In genomic region chr22:19867617-19868016, GRCh38 we compare ENCODE assay signal across 28 cellular contexts.
"Had no signal": no experiment of that assay in that cellular context is flagged by ENCODE, and none has a peak within 500 bp of the region (broad histone marks: within the 10 kb centered on the region; RNA-seq: fewer than 3 reads in every experiment).

No MANE protein-coding gene starts in this region.

- H3K27ac ChIP-seq: cardiac muscle cell, colonic mucosa, gastrocnemius medialis, hepatocyte, ovary, prostate gland, transverse colon had no signal

- H3K9me3 Mint-ChIP-seq: activated CD8-positive, alpha-beta T cell treated with anti-CD3 and anti-CD28 coated beads for 36 hours; activated naive CD4-positive, alpha-beta T cell treated with anti-CD3 and anti-CD28 coated beads for 36 hours; activated naive CD8-positive, alpha-beta T cell treated with anti-CD3 and anti-CD28 coated beads, Interleukin-2, amount 50 U/mL, for 24 hours; activated T-cell treated with anti-CD3 and anti-CD28 coated beads, Interleukin-2, amount 50 U/mL, for 72 hours; nephron; T-helper 1 cell treated with Interleukin-12 subunit alpha and Interleukin-12 subunit beta and Interleukin-4 antibody, amounts not matched to agents 30 μg/mL and 1 μg/mL, for 36 hours had no signal

- H2AFZ ChIP-seq: hepatocyte had no signal

- ATAC-seq: activated CD8-positive, alpha-beta T cell treated with anti-CD3 and anti-CD28 coated beads for 36 hours; activated naive CD8-positive, alpha-beta T cell treated with anti-CD3 and anti-CD28 coated beads, Interleukin-2, amount 50 U/mL, for 24 hours; activated T-cell treated with anti-CD3 and anti-CD28 coated beads, Interleukin-2, amount 50 U/mL, for 72 hours; gastrocnemius medialis; left lobe of liver had no signal

- DNase-seq: activated CD4-positive, alpha-beta T cell treated with anti-CD3 and anti-CD28 coated beads, Interleukin-2, amount 50 U/mL, for 1 hour; activated CD8-positive, alpha-beta T cell treated with anti-CD3 and anti-CD28 coated beads for 36 hours; activated effector memory CD4-positive, alpha-beta T cell treated with Interleukin-2 at 50 U/mL for 16 hours; activated naive CD4-positive, alpha-beta T cell treated with anti-CD3 and anti-CD28 coated beads for 36 hours; activated naive CD8-positive, alpha-beta T cell treated with anti-CD3 and anti-CD28 coated beads, Interleukin-2, amount 50 U/mL, for 24 hours; activated T-cell treated with anti-CD3 and anti-CD28 coated beads, Interleukin-2, amount 50 U/mL, for 72 hours; cerebellar nuclear complex; colonic mucosa; effector CD8-positive, alpha-beta T cell; erythroblast; gastrocnemius medialis; glutamatergic neuron; retina; SK-N-SH; stimulated activated naive CD4-positive, alpha-beta T cell treated with Interleukin-2 at 50 U/mL for 16 hours; SW 1271; T-helper 9 cell; transverse colon had no signal

- FAIRE-seq: urothelium cell line had no signal

- H3K27me3 Mint-ChIP-seq: activated CD8-positive, alpha-beta T cell treated with anti-CD3 and anti-CD28 coated beads for 36 hours; activated naive CD8-positive, alpha-beta T cell treated with anti-CD3 and anti-CD28 coated beads, Interleukin-2, amount 50 U/mL, for 24 hours had no signal

- H3K4me1 Mint-ChIP-seq: activated naive CD8-positive, alpha-beta T cell treated with anti-CD3 and anti-CD28 coated beads, Interleukin-2, amount 50 U/mL, for 24 hours; nephron had no signal

- H3K9me3 ChIP-seq: colonic mucosa, gastrocnemius medialis, ovary, prostate gland, SK-N-SH, transverse colon had no signal

- H3K4me3 ChIP-seq: cardiac muscle cell, colonic mucosa, gastrocnemius medialis, hepatocyte, ovary, prostate gland, smooth muscle cell, transverse colon had no signal

- H3K36me3 ChIP-seq: cardiac muscle cell, colonic mucosa, gastrocnemius medialis, ovary, prostate gland, transverse colon had no signal

- H3K27me3 ChIP-seq: cardiac muscle cell, colonic mucosa, gastrocnemius medialis, hepatocyte, ovary, transverse colon had no signal

- H3K9ac ChIP-seq: SK-N-SH had no signal

- H3K79me2 ChIP-seq: hepatocyte had no signal

- H3K4me2 ChIP-seq: hepatocyte, SK-N-SH, smooth muscle cell had no signal

- H3K4me3 Mint-ChIP-seq: activated CD8-positive, alpha-beta T cell treated with anti-CD3 and anti-CD28 coated beads for 36 hours; activated naive CD4-positive, alpha-beta T cell treated with anti-CD3 and anti-CD28 coated beads for 36 hours; activated naive CD8-positive, alpha-beta T cell treated with anti-CD3 and anti-CD28 coated beads, Interleukin-2, amount 50 U/mL, for 24 hours; activated T-cell treated with anti-CD3 and anti-CD28 coated beads, Interleukin-2, amount 50 U/mL, for 72 hours; brain; nephron; T-helper 1 cell treated with Interleukin-12 subunit alpha and Interleukin-12 subunit beta and Interleukin-4 antibody, amounts not matched to agents 30 μg/mL and 1 μg/mL, for 36 hours had no signal

- H3K4me1 ChIP-seq: colonic mucosa, gastrocnemius medialis, prostate gland had no signal

- H3K27ac Mint-ChIP-seq: activated CD8-positive, alpha-beta T cell treated with anti-CD3 and anti-CD28 coated beads for 36 hours; activated naive CD4-positive, alpha-beta T cell treated with anti-CD3 and anti-CD28 coated beads for 36 hours; activated naive CD8-positive, alpha-beta T cell treated with anti-CD3 and anti-CD28 coated beads, Interleukin-2, amount 50 U/mL, for 24 hours; activated T-cell treated with anti-CD3 and anti-CD28 coated beads, Interleukin-2, amount 50 U/mL, for 72 hours; nephron; T-helper 1 cell treated with Interleukin-12 subunit alpha and Interleukin-12 subunit beta and Interleukin-4 antibody, amounts not matched to agents 30 μg/mL and 1 μg/mL, for 36 hours had no signal

- H3K36me3 Mint-ChIP-seq: brain had no signal
